ENCODE assay signal across 1 cellular context in the genomic region with DNA sequence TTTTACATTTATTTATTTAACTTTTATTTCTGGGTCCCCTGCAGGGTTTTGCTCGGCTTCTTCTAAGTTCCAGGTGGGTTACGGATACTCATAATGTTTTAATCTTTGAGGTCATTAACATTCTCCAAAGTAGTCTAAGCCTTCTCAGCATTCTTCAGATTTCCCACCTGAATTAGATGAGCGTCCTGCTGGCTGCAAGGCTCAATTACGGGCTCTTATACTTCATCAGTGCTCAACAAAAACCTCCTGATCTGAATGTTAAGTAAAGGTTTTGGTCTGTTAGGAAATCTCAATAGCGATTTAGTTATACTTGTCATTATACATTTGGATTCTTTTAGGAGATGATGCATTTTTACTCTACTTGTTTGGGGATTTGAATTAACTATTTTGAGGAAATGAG.
TF ChIP-seq lines count a peak whose summit lies in the region.

No MANE protein-coding gene starts in this region.

TF ChIP-seq in K562, 482 proteins besides CTCF, POLR2A, EP300 and RAD21:
- TF ChIP-seq HDAC1 (IDR thresholded peaks at IDR 0.05) (no peak), ZSCAN32 (CRISPR knock-in tag; IDR thresholded peaks at IDR 0.05) (no peak), NONO (IDR thresholded peaks at IDR 0.05; ENCODE audit: low read depth in 2 of 2, low read length in 1 of 2) (no peak), MTA1 (IDR thresholded peaks at IDR 0.05; ENCODE audit: borderline replicate concordance) (no peak), E2F3 (CRISPR knock-in tag; IDR thresholded peaks at IDR 0.05) (no peak), ZNF384 (IDR thresholded peaks at IDR 0.05; ENCODE audit: low read depth, low read length) (no peak), SRSF1 (IDR thresholded peaks at IDR 0.05; ENCODE audit: low read depth, low read length) (no peak), RNF2 (IDR thresholded peaks at IDR 0.05) (no peak), ZNF75A (CRISPR knock-in tag; IDR thresholded peaks at IDR 0.05) (no peak), ZNF274 (IDR thresholded peaks at IDR 0.05; ENCODE audit: borderline replicate concordance, low read depth, low read length) (no peak), TSC22D4 (tag; IDR thresholded peaks at IDR 0.05) (no peak), ZNF707 (CRISPR knock-in tag; conservative IDR thresholded peaks at IDR 0.05) (no peak)
- TF ChIP-seq, protein P1, sequence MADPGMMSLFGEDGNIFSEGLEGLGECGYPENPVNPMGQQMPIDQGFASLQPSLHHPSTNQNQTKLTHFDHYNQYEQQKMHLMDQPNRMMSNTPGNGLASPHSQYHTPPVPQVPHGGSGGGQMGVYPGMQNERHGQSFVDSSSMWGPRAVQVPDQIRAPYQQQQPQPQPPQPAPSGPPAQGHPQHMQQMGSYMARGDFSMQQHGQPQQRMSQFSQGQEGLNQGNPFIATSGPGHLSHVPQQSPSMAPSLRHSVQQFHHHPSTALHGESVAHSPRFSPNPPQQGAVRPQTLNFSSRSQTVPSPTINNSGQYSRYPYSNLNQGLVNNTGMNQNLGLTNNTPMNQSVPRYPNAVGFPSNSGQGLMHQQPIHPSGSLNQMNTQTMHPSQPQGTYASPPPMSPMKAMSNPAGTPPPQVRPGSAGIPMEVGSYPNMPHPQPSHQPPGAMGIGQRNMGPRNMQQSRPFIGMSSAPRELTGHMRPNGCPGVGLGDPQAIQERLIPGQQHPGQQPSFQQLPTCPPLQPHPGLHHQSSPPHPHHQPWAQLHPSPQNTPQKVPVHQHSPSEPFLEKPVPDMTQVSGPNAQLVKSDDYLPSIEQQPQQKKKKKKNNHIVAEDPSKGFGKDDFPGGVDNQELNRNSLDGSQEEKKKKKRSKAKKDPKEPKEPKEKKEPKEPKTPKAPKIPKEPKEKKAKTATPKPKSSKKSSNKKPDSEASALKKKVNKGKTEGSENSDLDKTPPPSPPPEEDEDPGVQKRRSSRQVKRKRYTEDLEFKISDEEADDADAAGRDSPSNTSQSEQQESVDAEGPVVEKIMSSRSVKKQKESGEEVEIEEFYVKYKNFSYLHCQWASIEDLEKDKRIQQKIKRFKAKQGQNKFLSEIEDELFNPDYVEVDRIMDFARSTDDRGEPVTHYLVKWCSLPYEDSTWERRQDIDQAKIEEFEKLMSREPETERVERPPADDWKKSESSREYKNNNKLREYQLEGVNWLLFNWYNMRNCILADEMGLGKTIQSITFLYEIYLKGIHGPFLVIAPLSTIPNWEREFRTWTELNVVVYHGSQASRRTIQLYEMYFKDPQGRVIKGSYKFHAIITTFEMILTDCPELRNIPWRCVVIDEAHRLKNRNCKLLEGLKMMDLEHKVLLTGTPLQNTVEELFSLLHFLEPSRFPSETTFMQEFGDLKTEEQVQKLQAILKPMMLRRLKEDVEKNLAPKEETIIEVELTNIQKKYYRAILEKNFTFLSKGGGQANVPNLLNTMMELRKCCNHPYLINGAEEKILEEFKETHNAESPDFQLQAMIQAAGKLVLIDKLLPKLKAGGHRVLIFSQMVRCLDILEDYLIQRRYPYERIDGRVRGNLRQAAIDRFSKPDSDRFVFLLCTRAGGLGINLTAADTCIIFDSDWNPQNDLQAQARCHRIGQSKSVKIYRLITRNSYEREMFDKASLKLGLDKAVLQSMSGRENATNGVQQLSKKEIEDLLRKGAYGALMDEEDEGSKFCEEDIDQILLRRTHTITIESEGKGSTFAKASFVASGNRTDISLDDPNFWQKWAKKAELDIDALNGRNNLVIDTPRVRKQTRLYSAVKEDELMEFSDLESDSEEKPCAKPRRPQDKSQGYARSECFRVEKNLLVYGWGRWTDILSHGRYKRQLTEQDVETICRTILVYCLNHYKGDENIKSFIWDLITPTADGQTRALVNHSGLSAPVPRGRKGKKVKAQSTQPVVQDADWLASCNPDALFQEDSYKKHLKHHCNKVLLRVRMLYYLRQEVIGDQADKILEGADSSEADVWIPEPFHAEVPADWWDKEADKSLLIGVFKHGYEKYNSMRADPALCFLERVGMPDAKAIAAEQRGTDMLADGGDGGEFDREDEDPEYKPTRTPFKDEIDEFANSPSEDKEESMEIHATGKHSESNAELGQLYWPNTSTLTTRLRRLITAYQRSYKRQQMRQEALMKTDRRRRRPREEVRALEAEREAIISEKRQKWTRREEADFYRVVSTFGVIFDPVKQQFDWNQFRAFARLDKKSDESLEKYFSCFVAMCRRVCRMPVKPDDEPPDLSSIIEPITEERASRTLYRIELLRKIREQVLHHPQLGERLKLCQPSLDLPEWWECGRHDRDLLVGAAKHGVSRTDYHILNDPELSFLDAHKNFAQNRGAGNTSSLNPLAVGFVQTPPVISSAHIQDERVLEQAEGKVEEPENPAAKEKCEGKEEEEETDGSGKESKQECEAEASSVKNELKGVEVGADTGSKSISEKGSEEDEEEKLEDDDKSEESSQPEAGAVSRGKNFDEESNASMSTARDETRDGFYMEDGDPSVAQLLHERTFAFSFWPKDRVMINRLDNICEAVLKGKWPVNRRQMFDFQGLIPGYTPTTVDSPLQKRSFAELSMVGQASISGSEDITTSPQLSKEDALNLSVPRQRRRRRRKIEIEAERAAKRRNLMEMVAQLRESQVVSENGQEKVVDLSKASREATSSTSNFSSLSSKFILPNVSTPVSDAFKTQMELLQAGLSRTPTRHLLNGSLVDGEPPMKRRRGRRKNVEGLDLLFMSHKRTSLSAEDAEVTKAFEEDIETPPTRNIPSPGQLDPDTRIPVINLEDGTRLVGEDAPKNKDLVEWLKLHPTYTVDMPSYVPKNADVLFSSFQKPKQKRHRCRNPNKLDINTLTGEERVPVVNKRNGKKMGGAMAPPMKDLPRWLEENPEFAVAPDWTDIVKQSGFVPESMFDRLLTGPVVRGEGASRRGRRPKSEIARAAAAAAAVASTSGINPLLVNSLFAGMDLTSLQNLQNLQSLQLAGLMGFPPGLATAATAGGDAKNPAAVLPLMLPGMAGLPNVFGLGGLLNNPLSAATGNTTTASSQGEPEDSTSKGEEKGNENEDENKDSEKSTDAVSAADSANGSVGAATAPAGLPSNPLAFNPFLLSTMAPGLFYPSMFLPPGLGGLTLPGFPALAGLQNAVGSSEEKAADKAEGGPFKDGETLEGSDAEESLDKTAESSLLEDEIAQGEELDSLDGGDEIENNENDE (IDR thresholded peaks at IDR 0.05; ENCODE audit: low read depth, low read length): no peak
- TF ChIP-seq, protein P2, sequence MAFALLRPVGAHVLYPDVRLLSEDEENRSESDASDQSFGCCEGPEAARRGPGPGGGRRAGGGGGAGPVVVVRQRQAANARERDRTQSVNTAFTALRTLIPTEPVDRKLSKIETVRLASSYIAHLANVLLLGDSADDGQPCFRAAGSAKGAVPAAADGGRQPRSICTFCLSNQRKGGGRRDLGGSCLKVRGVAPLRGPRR (CRISPR knock-in tag; IDR thresholded peaks at IDR 0.05): no peak
- TF ChIP-seq, protein P3, sequence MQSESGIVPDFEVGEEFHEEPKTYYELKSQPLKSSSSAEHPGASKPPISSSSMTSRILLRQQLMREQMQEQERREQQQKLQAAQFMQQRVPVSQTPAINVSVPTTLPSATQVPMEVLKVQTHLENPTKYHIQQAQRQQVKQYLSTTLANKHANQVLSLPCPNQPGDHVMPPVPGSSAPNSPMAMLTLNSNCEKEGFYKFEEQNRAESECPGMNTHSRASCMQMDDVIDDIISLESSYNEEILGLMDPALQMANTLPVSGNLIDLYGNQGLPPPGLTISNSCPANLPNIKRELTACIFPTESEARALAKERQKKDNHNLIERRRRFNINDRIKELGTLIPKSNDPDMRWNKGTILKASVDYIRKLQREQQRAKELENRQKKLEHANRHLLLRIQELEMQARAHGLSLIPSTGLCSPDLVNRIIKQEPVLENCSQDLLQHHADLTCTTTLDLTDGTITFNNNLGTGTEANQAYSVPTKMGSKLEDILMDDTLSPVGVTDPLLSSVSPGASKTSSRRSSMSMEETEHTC (IDR thresholded peaks at IDR 0.05): no peak
- TF ChIP-seq, protein P4, sequence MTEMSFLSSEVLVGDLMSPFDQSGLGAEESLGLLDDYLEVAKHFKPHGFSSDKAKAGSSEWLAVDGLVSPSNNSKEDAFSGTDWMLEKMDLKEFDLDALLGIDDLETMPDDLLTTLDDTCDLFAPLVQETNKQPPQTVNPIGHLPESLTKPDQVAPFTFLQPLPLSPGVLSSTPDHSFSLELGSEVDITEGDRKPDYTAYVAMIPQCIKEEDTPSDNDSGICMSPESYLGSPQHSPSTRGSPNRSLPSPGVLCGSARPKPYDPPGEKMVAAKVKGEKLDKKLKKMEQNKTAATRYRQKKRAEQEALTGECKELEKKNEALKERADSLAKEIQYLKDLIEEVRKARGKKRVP (CRISPR knock-in tag; IDR thresholded peaks at IDR 0.05): no peak
